8 cellular contexts compared by ENCODE assay signal in the genomic region with DNA sequence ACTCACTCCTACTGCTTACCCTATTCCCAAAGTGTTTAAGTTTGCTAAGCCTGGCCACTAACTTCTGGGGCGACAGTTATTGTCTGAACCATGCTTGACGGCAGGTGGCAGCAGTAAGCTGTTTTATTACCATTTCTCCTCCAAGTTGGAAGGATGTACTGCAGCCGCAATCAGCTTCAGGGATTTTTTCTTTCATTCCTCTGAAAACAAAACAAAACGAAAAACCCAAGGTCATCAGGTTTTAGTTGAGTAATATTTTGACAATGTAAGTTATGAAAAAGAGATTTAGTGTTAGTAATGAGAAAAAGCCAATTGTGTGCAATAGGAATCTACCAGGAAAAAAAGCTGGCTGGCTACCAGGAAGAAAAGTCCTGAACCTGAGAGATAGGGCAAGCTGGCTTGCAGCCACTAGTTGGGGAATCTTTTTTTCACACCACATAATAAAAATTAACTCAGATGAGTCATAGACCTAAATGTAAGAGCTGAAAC.
A peak's percentile ranks its signal among the peaks of the same experiment; 100 is the strongest.
DNase-seq lines count a peak whose midpoint lies in the region; TF ChIP-seq lines count a peak whose summit lies in the region.

No MANE protein-coding gene starts in this region.

- no peak overlapping the region for H3K4me3 ChIP-seq in HEK293 (ENCODE audit: low read depth, low read length)
- peak overlapping the region; percentile 55 for H3K4me3 ChIP-seq in Loucy (ENCODE audit: low read length, poor library complexity, severe bottlenecking)

- H2AFZ ChIP-seq in Loucy (ENCODE audit: low read length), result 0 out of 2 replicates have a peak overlapping the region, but pooled peaks have one; percentile 28

- no peaks in the 10 kb centered on the region for H3K27me3 ChIP-seq in Loucy (ENCODE audit: insufficient read depth, low read length, poor library complexity, severe bottlenecking)

- no peaks in the 10 kb centered on the region for H3K4me1 ChIP-seq in HEK293 (ENCODE audit: control insufficient read depth, insufficient read depth, low read length)
- H3K4me1 ChIP-seq in Loucy (ENCODE audit: insufficient read depth, low read length, poor library complexity, severe bottlenecking), result no peaks in the 10 kb centered on the region

- POLR2A ChIA-PET in HEK293 (lab: Yijun Ruan, JAX), result interaction anchor here (1.5 kb wide), 1 partner anchor 13 kb away, joined by 6 read pairs; a partner anchor contains a TSS

- H3K36me3 ChIP-seq in HEK293 (ENCODE audit: control insufficient read depth in 2 of 2, insufficient read depth in 1 of 2, low read length in 2 of 2) (no peaks in the 10 kb centered on the region), Loucy (ENCODE audit: insufficient read depth, low read length) (no peaks in the 10 kb centered on the region)

- no peaks in the 10 kb centered on the region for H4K20me1 ChIP-seq in Loucy (ENCODE audit: insufficient read depth, low read length, poor library complexity, severe bottlenecking)

- TF ChIP-seq CTCF in HEK293 (tag by site-specific recombination; IDR thresholded peaks at IDR 0.05), result 0 out of 2 replicates have a peak, but pooled peaks have one; percentile 33
- TF ChIP-seq CTCF in Loucy (conservative IDR thresholded peaks at IDR 0.05; ENCODE audit: low read length), result peak; percentile 68

- no peak overlapping the region for H3K27ac ChIP-seq in HEK293 (ENCODE audit: extremely low read depth, low read depth, low read length)

- no peaks in the 10 kb centered on the region for H3K9me3 ChIP-seq in HEK293 (ENCODE audit: control insufficient read depth, insufficient read depth, low read depth, low read length)
- no peaks in the 10 kb centered on the region for H3K9me3 ChIP-seq in Loucy (ENCODE audit: insufficient read depth, low read depth, low read length)

- peak overlapping the region; percentile 70 for H3K4me2 ChIP-seq in Loucy (ENCODE audit: low read depth, low read length, poor library complexity, severe bottlenecking)

- H3K79me2 ChIP-seq in Loucy (ENCODE audit: insufficient read depth, low read length), result no peaks in the 10 kb centered on the region

- DNase-seq in NK-92 treated with Interleukin-12 subunit alpha and Interleukin-12 subunit beta, amount 100 ng/mL, for 24 hours (lab: John Stamatoyannopoulos, UW), result peak; percentile 1
- DNase-seq in NK-92 (lab: John Stamatoyannopoulos, UW; ENCODE audit: unreplicated experiment) (no peak), UCSD-AML1 (lab: John Stamatoyannopoulos, UW; ENCODE audit: unreplicated experiment) (peak; percentile 36), kidney glomerular epithelial cell (lab: John Stamatoyannopoulos, UW) (peak; percentile 89)
- DNase-seq in central memory CD4-positive, alpha-beta T cell, result peak; percentile 23
- DNase-seq in stimulated activated CD4-positive, alpha-beta T cell treated with anti-CD3 and anti-CD28 coated beads, Interleukin-4, amount 100 ng/mL, for 1 hour, result peak; percentile 44

- H3K9ac ChIP-seq in Loucy (ENCODE audit: low read depth, low read length, poor library complexity, severe bottlenecking), result no peak overlapping the region

- CTCF ChIA-PET in HEK293 (lab: Yijun Ruan, JAX), result interaction anchor here (0.6 to 2.8 kb wide), 45 partner anchors 9 to 1077 kb away, joined by 3 to 37 read pairs (median 5); a partner anchor contains a TSS

- H3F3A ChIP-seq in Loucy (ENCODE audit: low read depth), result no peaks in the 10 kb centered on the region

- no peaks in the 10 kb centered on the region for H3K9me2 ChIP-seq in Loucy (replicated peaks; ENCODE audit: low read depth, low read length)

TF ChIP-seq in HEK293, 187 proteins besides CTCF, POLR2A, EP300 and RAD21:
- TF ChIP-seq, protein P1, sequence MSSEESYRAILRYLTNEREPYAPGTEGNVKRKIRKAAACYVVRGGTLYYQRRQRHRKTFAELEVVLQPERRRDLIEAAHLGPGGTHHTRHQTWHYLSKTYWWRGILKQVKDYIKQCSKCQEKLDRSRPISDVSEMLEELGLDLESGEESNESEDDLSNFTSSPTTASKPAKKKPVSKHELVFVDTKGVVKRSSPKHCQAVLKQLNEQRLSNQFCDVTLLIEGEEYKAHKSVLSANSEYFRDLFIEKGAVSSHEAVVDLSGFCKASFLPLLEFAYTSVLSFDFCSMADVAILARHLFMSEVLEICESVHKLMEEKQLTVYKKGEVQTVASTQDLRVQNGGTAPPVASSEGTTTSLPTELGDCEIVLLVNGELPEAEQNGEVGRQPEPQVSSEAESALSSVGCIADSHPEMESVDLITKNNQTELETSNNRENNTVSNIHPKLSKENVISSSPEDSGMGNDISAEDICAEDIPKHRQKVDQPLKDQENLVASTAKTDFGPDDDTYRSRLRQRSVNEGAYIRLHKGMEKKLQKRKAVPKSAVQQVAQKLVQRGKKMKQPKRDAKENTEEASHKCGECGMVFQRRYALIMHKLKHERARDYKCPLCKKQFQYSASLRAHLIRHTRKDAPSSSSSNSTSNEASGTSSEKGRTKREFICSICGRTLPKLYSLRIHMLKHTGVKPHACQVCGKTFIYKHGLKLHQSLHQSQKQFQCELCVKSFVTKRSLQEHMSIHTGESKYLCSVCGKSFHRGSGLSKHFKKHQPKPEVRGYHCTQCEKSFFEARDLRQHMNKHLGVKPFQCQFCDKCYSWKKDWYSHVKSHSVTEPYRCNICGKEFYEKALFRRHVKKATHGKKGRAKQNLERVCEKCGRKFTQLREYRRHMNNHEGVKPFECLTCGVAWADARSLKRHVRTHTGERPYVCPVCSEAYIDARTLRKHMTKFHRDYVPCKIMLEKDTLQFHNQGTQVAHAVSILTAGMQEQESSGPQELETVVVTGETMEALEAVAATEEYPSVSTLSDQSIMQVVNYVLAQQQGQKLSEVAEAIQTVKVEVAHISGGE (tag by site-specific recombination; conservative IDR thresholded peaks at IDR 0.05; ENCODE audit: low read depth), result no peak
- TF ChIP-seq ZNF114 (tag by site-specific recombination; IDR thresholded peaks at IDR 0.05) (no peak), ZNF366 (tag by site-specific recombination; conservative IDR thresholded peaks at IDR 0.05) (peak; percentile 65), ZNF555 (tag by site-specific recombination; conservative IDR thresholded peaks at IDR 0.05) (no peak), ZNF660 (tag by site-specific recombination; IDR thresholded peaks at IDR 0.05) (peak; percentile 82; the same call in 1 of the 2 replicates), ZNF654 (tag by site-specific recombination; IDR thresholded peaks at IDR 0.05; ENCODE audit: low read depth) (peak; percentile 88)
- TF ChIP-seq, protein P2, sequence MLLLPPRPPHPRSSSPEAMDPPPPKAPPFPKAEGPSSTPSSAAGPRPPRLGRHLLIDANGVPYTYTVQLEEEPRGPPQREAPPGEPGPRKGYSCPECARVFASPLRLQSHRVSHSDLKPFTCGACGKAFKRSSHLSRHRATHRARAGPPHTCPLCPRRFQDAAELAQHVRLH (tag by site-specific recombination; IDR thresholded peaks at IDR 0.05), result no peak
- TF ChIP-seq, protein P3, sequence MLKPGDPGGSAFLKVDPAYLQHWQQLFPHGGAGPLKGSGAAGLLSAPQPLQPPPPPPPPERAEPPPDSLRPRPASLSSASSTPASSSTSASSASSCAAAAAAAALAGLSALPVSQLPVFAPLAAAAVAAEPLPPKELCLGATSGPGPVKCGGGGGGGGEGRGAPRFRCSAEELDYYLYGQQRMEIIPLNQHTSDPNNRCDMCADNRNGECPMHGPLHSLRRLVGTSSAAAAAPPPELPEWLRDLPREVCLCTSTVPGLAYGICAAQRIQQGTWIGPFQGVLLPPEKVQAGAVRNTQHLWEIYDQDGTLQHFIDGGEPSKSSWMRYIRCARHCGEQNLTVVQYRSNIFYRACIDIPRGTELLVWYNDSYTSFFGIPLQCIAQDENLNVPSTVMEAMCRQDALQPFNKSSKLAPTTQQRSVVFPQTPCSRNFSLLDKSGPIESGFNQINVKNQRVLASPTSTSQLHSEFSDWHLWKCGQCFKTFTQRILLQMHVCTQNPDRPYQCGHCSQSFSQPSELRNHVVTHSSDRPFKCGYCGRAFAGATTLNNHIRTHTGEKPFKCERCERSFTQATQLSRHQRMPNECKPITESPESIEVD (tag by site-specific recombination; IDR thresholded peaks at IDR 0.05), result peak; percentile 59
- TF ChIP-seq, protein P4, sequence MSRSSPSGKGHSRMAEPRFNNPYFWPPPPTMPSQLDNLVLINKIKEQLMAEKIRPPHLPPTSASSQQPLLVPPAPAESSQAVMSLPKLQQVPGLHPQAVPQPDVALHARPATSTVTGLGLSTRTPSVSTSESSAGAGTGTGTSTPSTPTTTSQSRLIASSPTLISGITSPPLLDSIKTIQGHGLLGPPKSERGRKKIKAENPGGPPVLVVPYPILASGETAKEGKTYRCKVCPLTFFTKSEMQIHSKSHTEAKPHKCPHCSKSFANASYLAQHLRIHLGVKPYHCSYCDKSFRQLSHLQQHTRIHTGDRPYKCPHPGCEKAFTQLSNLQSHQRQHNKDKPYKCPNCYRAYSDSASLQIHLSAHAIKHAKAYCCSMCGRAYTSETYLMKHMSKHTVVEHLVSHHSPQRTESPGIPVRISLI (tag by site-specific recombination; IDR thresholded peaks at IDR 0.05), result peak; percentile 70; the same call in 1 of the 2 replicates
